Comparison of ENCODE assay signal across 8 cellular contexts in the genomic region with DNA sequence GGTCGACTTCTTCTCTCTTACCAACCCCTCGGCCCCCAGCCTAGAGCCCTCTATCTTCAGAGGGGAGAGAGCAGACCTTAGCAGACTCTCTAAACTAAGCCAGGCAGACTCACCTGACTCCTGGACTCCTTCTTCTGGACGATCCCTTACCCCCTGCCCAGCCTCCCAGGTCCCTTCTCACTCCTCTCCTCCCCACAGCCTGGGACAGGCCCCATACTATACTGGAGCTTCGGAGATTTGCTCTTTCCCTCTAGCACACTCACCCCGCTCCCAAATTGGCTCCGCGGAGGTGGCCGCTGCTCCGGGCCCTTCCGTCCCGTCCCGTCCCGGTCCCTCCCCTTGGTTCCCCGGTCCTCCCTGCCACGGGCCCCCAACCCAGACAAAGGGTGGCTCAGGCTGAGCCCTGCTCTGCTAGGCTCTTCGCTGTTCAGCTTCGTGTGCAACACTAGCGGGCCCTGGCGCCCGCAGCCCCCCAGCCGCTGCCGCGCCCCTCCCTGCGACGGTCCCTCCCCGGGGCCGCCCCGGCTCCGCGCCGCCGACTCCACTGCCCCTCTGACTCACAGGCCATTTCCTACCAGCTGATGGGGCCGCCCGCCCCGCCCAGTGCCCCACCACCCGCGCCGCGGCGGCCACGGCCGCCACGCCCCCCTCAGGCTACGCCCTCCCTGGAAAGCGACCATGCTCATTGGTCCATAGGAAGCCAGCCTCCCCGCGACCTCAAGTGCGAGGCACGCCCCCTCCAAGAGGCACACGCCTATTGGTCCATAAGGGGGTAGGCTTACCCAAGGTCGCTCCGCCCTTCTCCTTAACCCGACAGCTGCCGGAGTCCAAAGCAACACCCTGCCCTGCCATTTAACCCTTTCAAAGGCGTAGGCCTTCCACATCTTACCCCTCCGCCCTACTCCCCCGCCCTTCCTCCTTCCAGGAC. TPM values are rescaled to one million over a fixed set of nuclear protein-coding genes. Genes with fewer than 3 reads are reported as not detected.
DNase-seq lines count a peak whose midpoint lies in the region; ATAC-seq and TF ChIP-seq lines count a peak whose summit lies in the region.

No MANE protein-coding gene starts in this region.

- 2% methylated on average over 31 to 36 of the region's 57 CpGs for WGBS in upper lobe of left lung, 2 donors

- no peaks in the 10 kb centered on the region for H3K27me3 ChIP-seq in upper lobe of left lung

- ATAC-seq in HG02852 (IDR thresholded peaks at IDR 0.05; ENCODE audit: unreplicated experiment) = peak; percentile 76
- ATAC-seq in T-cell (replicated peaks in 1 of 4) = peak; percentile 77 to 81 (median 80)
- ATAC-seq in left cardiac atrium = peak; percentile 76 to 87
- ATAC-seq in upper lobe of left lung (ENCODE audit: low FRiP score in 2 of 2) = peak; percentile 87 to 92

- peaks cover 47 to 66% (median 53%) of the 10 kb centered on the region in 4 donors for H3K4me1 ChIP-seq in upper lobe of left lung

- no peaks in the 10 kb centered on the region for H3K27me3 Mint-ChIP-seq in T-cell

- H3K9me3 Mint-ChIP-seq in T-cell = no peaks in the 10 kb centered on the region

- peaks cover 4 to 30% (median 24%) of the 10 kb centered on the region in 4 donors for H3K36me3 ChIP-seq in upper lobe of left lung

- peak; percentile 92 for DNase-seq in NCI-H1436 treated with DMSO at 0.1 percent for 48 hours (lab: John Stamatoyannopoulos, UW)
- peak; percentile 87 to 97 (median 95) for DNase-seq in T-cell
- DNase-seq in amniotic epithelial cell (ENCODE audit: low read depth) = peak; percentile 99
- peak; percentile 99 for DNase-seq in left cardiac atrium
- peak; percentile 97 to 100 (median 98) for DNase-seq in posterior cingulate gyrus
- peak; percentile 99 for DNase-seq in upper lobe of left lung

- peak in 1 of 4 donors; percentile 72 for TF ChIP-seq POLR2A in upper lobe of left lung (IDR thresholded peaks at IDR 0.05)

- POLR2A ChIA-PET in T-cell (lab: Charles Lee) = interaction anchor here in 1 of 2 donors (0.5 kb wide), 1 partner anchor 836 kb away, joined by 4 read pairs; no protein-coding TSS in a partner anchor

- H3K4me3 ChIP-seq in GM12875 (ENCODE audit: low read depth, low read length) = peak overlapping the region; percentile 46
- peak overlapping the region; percentile 58 to 87 (median 72) for H3K4me3 ChIP-seq in upper lobe of left lung

- TF ChIP-seq CTCF in GM12875 (IDR thresholded peaks at IDR 0.05; ENCODE audit: borderline replicate concordance, insufficient read depth, low read depth, low read length) (no peak), upper lobe of left lung (IDR thresholded peaks at IDR 0.05) (no peak)

- peak overlapping the region; percentile 71 to 79 (median 73) for H3K4me3 Mint-ChIP-seq in T-cell

- no peak for TF ChIP-seq EP300 in upper lobe of left lung (IDR thresholded peaks at IDR 0.05)

- intact Hi-C loops in left cardiac atrium (cut with DNase I) (loop anchor here in 1 of 2 donors (10.0 kb wide), 1 partner anchor 494 kb away; a partner anchor contains a TSS), posterior cingulate gyrus (cut with DNase I) (no loop called here)

- H3K9me3 ChIP-seq in upper lobe of left lung = no peaks in the 10 kb centered on the region

- H3K27ac ChIP-seq in upper lobe of left lung = peak overlapping the region; percentile 86 to 98 (median 94)

- CTCF ChIA-PET in T-cell (lab: Charles Lee) = interaction anchor here in 1 of 2 donors (0.8 kb wide), 1 partner anchor 8 kb away, joined by 4 read pairs; a partner anchor contains a TSS

- H3K4me1 Mint-ChIP-seq in T-cell = peaks cover 47 to 57% (median 54%) of the 10 kb centered on the region in 3 donors

- peak overlapping the region; percentile 86 to 94 for H3K27ac Mint-ChIP-seq in T-cell

- no peaks in the 10 kb centered on the region for H3K36me3 Mint-ChIP-seq in T-cell

RNA-seq across cellular contexts. Expression of a gene that starts 4.4 kb away (rescaled TPM):
- 10 to 100 TPM in 1 of 5 donors, 1 to 10 TPM in 4; 4.7 to 12.7 (median 8.9) TPM for total RNA-seq in T-cell
- total RNA-seq in left cardiac atrium = 10 to 100 TPM; 13.6 to 17.9 TPM
- 10 to 100 TPM; 14.6 to 38.6 (median 29.7) TPM for total RNA-seq in upper lobe of left lung

RNA-seq across cellular contexts. Expression of a gene that starts 8.3 kb away (rescaled TPM):
- total RNA-seq in T-cell (10 to 100 TPM; 35.8 to 58.2 (median 53.7) TPM), left cardiac atrium (10 to 100 TPM; 95.7 to 97.4 TPM), upper lobe of left lung (10 to 100 TPM; 17.4 to 72.8 (median 48.0) TPM)

RNA-seq across cellular contexts. Expression of a gene that starts 14.9 kb away (rescaled TPM):
- 10 to 100 TPM; 23.0 to 32.1 (median 29.9) TPM for total RNA-seq in T-cell
- total RNA-seq in left cardiac atrium = 10 to 100 TPM; 10.9 to 11.5 TPM
- total RNA-seq in upper lobe of left lung = 10 to 100 TPM; 11.5 to 29.0 (median 19.1) TPM

RNA-seq across cellular contexts. Expression of a gene that starts 31.5 kb away (rescaled TPM):
- 10 to 100 TPM; 20.0 to 30.7 (median 28.2) TPM for total RNA-seq in T-cell
- 1 to 10 TPM; 3.7 to 8.2 TPM for total RNA-seq in left cardiac atrium
- 10 to 100 TPM in 3 of 6 donors, 1 to 10 TPM in 3; 4.7 to 61.8 (median 9.1) TPM for total RNA-seq in upper lobe of left lung

RNA-seq across cellular contexts. Expression of a gene that starts 38.8 kb away (rescaled TPM):
- total RNA-seq in T-cell (100 to 1,000 TPM; 141 to 232 (median 167) TPM), left cardiac atrium (100 to 1,000 TPM; 171 to 234 TPM), upper lobe of left lung (100 to 1,000 TPM; 170 to 215 (median 189) TPM)

Comparison
In these comparisons a context has a peak if more than half of its experiments do, and no peak if none do; other contexts are left out.
1. Peak in every context shown above with its lines: DNase-seq, ATAC-seq, H3K4me3 ChIP-seq and H3K27ac ChIP-seq.